In genomic region chr6:133314951-133315350, GRCh38 we compare ENCODE assay signal across 20 cellular contexts.
"Had no signal": no experiment of that assay in that cellular context is flagged by ENCODE, and none has a peak within 500 bp of the region (broad histone marks: within the 10 kb centered on the region; RNA-seq: fewer than 3 reads in every experiment).

No MANE protein-coding gene starts in this region.

- H3K27ac ChIP-seq: cardiac muscle cell, colonic mucosa, foreskin keratinocyte, heart right ventricle, prostate gland, sigmoid colon had no signal

- H3K4me1 Mint-ChIP-seq: activated naive CD8-positive, alpha-beta T cell treated with anti-CD3 and anti-CD28 coated beads for 36 hours; naive thymus-derived CD8-positive, alpha-beta T cell had no signal

- H3K4me1 ChIP-seq: colonic mucosa, foreskin keratinocyte, prostate gland, sigmoid colon had no signal

- H3K36me3 Mint-ChIP-seq: activated naive CD8-positive, alpha-beta T cell treated with anti-CD3 and anti-CD28 coated beads for 36 hours; naive thymus-derived CD8-positive, alpha-beta T cell had no signal

- H3K36me3 ChIP-seq: cardiac muscle cell, colonic mucosa, heart right ventricle, prostate gland, sigmoid colon had no signal

- H3K4me3 Mint-ChIP-seq: activated naive CD8-positive, alpha-beta T cell treated with anti-CD3 and anti-CD28 coated beads for 36 hours; activated T-cell treated with anti-CD3 and anti-CD28 coated beads, Interleukin-2, amount 50 U/mL, for 24 hours; naive thymus-derived CD8-positive, alpha-beta T cell; T-helper 2 cell treated with Interferon-gamma antibody and Interleukin-4, amounts not matched to agents 5 μg/mL and 100 μg/mL, for 36 hours had no signal

- ATAC-seq: activated CD4-positive, CD25-positive, alpha-beta regulatory T cell treated with anti-CD3 and anti-CD28 coated beads, Interleukin-2, amount 50 U/mL, for 24 hours; foreskin keratinocyte; heart right ventricle; left ventricle myocardium superior; naive thymus-derived CD8-positive, alpha-beta T cell had no signal

- H3K9me3 ChIP-seq: colonic mucosa, heart right ventricle, prostate gland, sigmoid colon had no signal

- H3K27me3 ChIP-seq: cardiac muscle cell, colonic mucosa, foreskin keratinocyte, heart right ventricle, sigmoid colon had no signal

- DNase-seq: activated CD4-positive, alpha-beta T cell treated with anti-CD3 and anti-CD28 coated beads, Interleukin-2, amount 50 U/mL, for 4 hours; activated effector memory CD4-positive, alpha-beta T cell treated with anti-CD3 and anti-CD28 coated beads, Interleukin-2, amount 50 U/mL, for 16 hours; activated naive CD8-positive, alpha-beta T cell treated with anti-CD3 and anti-CD28 coated beads for 36 hours; activated T-cell treated with anti-CD3 and anti-CD28 coated beads, Interleukin-2, amount 50 U/mL, for 24 hours; colonic mucosa; foreskin keratinocyte; heart right ventricle; left ventricle myocardium superior; naive thymus-derived CD8-positive, alpha-beta T cell; nucleus accumbens; sigmoid colon; stimulated activated CD4-positive, alpha-beta T cell treated with anti-CD3 and anti-CD28 coated beads, Interleukin-12 subunit alpha, Interleukin-12 subunit beta, amount 100 ng/mL, for 4 hours; stimulated activated naive CD4-positive, alpha-beta T cell treated with Interleukin-2 at 50 U/mL for 16 hours; SW 1271 had no signal

- H3K9me3 Mint-ChIP-seq: activated naive CD8-positive, alpha-beta T cell treated with anti-CD3 and anti-CD28 coated beads for 36 hours; activated T-cell treated with anti-CD3 and anti-CD28 coated beads, Interleukin-2, amount 50 U/mL, for 24 hours; naive thymus-derived CD8-positive, alpha-beta T cell; T-helper 2 cell treated with Interferon-gamma antibody and Interleukin-4, amounts not matched to agents 5 μg/mL and 100 μg/mL, for 36 hours had no signal

- H3K4me3 ChIP-seq: cardiac muscle cell, colonic mucosa, heart right ventricle, prostate gland, sigmoid colon had no signal

- H3K27ac Mint-ChIP-seq: activated naive CD8-positive, alpha-beta T cell treated with anti-CD3 and anti-CD28 coated beads for 36 hours; activated T-cell treated with anti-CD3 and anti-CD28 coated beads, Interleukin-2, amount 50 U/mL, for 24 hours; naive thymus-derived CD8-positive, alpha-beta T cell; T-helper 2 cell treated with Interferon-gamma antibody and Interleukin-4, amounts not matched to agents 5 μg/mL and 100 μg/mL, for 36 hours had no signal

- FAIRE-seq: endothelial cell of umbilical vein, islet of Langerhans had no signal
